16 cellular contexts compared by ENCODE assay signal in the genomic region with DNA sequence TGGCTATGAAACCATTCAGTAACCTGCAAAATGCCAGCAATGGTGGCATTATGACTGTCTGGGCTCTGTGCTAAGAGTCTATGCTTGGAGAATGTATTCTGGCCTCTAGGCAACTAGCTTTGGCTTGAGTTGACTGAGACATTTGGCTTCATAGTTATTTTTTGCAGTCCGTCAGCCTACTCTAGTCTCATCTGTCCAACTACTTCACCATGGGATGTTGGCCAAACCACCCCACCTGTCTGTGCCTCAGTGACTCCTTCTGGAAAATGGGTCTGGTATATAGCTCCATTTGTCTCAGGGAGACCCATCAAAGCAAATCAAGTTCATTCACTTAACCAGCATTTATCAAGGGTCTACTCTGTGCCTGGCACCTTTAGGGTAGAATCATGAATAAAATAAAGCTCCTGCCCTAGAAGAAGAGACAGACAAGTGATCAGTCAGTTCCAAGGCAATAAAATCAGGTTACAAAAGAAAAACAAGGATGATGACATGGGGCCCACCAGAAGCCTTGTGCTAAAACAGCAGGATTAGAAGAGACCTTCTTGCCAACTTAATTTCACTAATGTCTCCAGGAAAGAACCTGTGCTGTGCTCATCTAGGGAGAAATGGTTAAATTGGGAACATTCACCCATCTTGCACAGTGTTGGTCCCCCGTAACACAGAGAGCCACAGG.
DNase-seq lines count a peak whose midpoint lies in the region; ATAC-seq, FAIRE-seq and TF ChIP-seq lines count a peak whose summit lies in the region.
"Had no signal": no experiment of that assay in that cellular context is flagged by ENCODE, and none has a peak within 500 bp of the region (broad histone marks: within the 10 kb centered on the region; RNA-seq: fewer than 3 reads in every experiment).

No MANE protein-coding gene starts in this region.

- peak overlapping the region; percentile 83 for H2BK5ac ChIP-seq in trophoblast cell (ENCODE audit: low read depth, low read length, poor library complexity)

- H3K4me1 ChIP-seq in HEK293 (ENCODE audit: control insufficient read depth, insufficient read depth, low read length): peaks cover 8% of the 10 kb centered on the region
- peaks cover 3 to 13% of the 10 kb centered on the region in 2 donors for H3K4me1 ChIP-seq in ascending aorta
- H3K4me1 ChIP-seq in keratinocyte (ENCODE audit: control insufficient read depth, extremely low read depth, insufficient read depth, low read length): peaks cover 33% of the 10 kb centered on the region
- peaks cover 26 to 34% of the 10 kb centered on the region in 2 experiments for H3K4me1 ChIP-seq in trophoblast cell (ENCODE audit: control insufficient read depth in 1 of 2, insufficient read depth in 2 of 2, low read length in 2 of 2)
- H3K4me1 ChIP-seq in SJCRH30: peaks cover 11% of the 10 kb centered on the region
- H3K4me1 ChIP-seq: BE2C had no signal

- dilution Hi-C loops in keratinocyte (cut with MboI; ENCODE audit: extremely low pct_ligation_motif_present, low sequenced_read_pairs): no loop called here

- H3K27me3 ChIP-seq in ascending aorta (no peaks in the 10 kb centered on the region), keratinocyte (ENCODE audit: control insufficient read depth, extremely low read depth, insufficient read depth, low read length) (no peaks in the 10 kb centered on the region), trophoblast cell (ENCODE audit: insufficient read depth, low read length) (no peaks in the 10 kb centered on the region), SJCRH30 (no peaks in the 10 kb centered on the region), brain microvascular endothelial cell (replicated peaks) (no peaks in the 10 kb centered on the region)
- H3K27me3 ChIP-seq: BE2C had no signal

- no peak overlapping the region for H3K4me3 ChIP-seq in HEK293 (ENCODE audit: low read depth, low read length)
- no peak overlapping the region for H3K4me3 ChIP-seq in ascending aorta
- H3K4me3 ChIP-seq in keratinocyte (ENCODE audit: control insufficient read depth in 2 of 3, extremely low read depth in 1 of 3, insufficient read depth in 2 of 3, low read depth in 1 of 3, low read length in 3 of 3): no peak overlapping the region
- H3K4me3 ChIP-seq in trophoblast cell (ENCODE audit: low read depth, low read length): no peak overlapping the region
- no peak overlapping the region for H3K4me3 ChIP-seq in SJCRH30
- H3K4me3 ChIP-seq in brain microvascular endothelial cell (ENCODE audit: low read depth, low read length): no peak overlapping the region
- H3K4me3 ChIP-seq: A549, GM12878, HAP-1 had no signal

- H4K91ac ChIP-seq in trophoblast cell (ENCODE audit: low read depth, low read length): peak overlapping the region; percentile 76

- H3K9ac ChIP-seq in keratinocyte (ENCODE audit: control insufficient read depth, extremely low read depth, insufficient read depth, low read length) (no peak overlapping the region), trophoblast cell (ENCODE audit: low read length) (no peak overlapping the region)

- no peak overlapping the region for H3K27ac ChIP-seq in HEK293 (ENCODE audit: extremely low read depth, low read depth, low read length)
- peak overlapping the region; percentile 51 to 78 for H3K27ac ChIP-seq in ascending aorta
- H3K27ac ChIP-seq in keratinocyte (ENCODE audit: control insufficient read depth, insufficient read depth, low read length): peak overlapping the region; percentile 19
- H3K27ac ChIP-seq in trophoblast cell (ENCODE audit: low read depth, low read length): peak overlapping the region; percentile 88
- H3K27ac ChIP-seq in SJCRH30: no peak overlapping the region
- no peak overlapping the region for H3K27ac ChIP-seq in brain microvascular endothelial cell
- H3K27ac ChIP-seq: A549, C4-2B had no signal

- POLR2A ChIA-PET in HEK293 (lab: Yijun Ruan, JAX): interaction anchor here (0.7 kb wide), 1 partner anchor 123 kb away, joined by 3 read pairs; no protein-coding TSS in a partner anchor

- intact Hi-C loops in ascending aorta (cut with DNase I): no loop called here

- H2AFZ ChIP-seq in keratinocyte (ENCODE audit: control insufficient read depth, low read length) (no peak overlapping the region), trophoblast cell (ENCODE audit: insufficient read depth, low read length, poor library complexity) (no peak overlapping the region)

- H3K79me1 ChIP-seq in trophoblast cell (ENCODE audit: low read length): peaks cover 25% of the 10 kb centered on the region

- no peak for ATAC-seq in GM19397 (IDR thresholded peaks at IDR 0.05; ENCODE audit: unreplicated experiment)
- ATAC-seq: A549, GM12878 had no signal

- H3K79me2 ChIP-seq in keratinocyte (ENCODE audit: control insufficient read depth, insufficient read depth, low read length) (no peaks in the 10 kb centered on the region), trophoblast cell (ENCODE audit: control insufficient read depth, insufficient read depth, low read length, poor library complexity) (no peaks in the 10 kb centered on the region)

- peak overlapping the region; percentile 38 for H2BK12ac ChIP-seq in trophoblast cell (ENCODE audit: low read length)

- no peak overlapping the region for H3K18ac ChIP-seq in trophoblast cell (ENCODE audit: low read length)

- TF ChIP-seq CTCF in HEK293 (tag by site-specific recombination; IDR thresholded peaks at IDR 0.05) (no peak), ascending aorta (IDR thresholded peaks at IDR 0.05) (no peak), keratinocyte (optimal IDR thresholded peaks at IDR 0.05 in 1 of 3, IDR thresholded peaks at IDR 0.05 in 1 of 3, conservative IDR thresholded peaks at IDR 0.05 in 1 of 3; ENCODE audit: extremely low read depth in 1 of 3, insufficient read depth in 2 of 3, low read length in 3 of 3) (no peak), brain microvascular endothelial cell (IDR thresholded peaks at IDR 0.05; ENCODE audit: low read depth, low read length, missing control alignments) (no peak)

- no peaks in the 10 kb centered on the region for H4K20me1 ChIP-seq in keratinocyte (ENCODE audit: control insufficient read depth, extremely low read depth, insufficient read depth, low read length)

- no peaks in the 10 kb centered on the region for H3K9me1 ChIP-seq in keratinocyte (ENCODE audit: control insufficient read depth, extremely low read depth, insufficient read depth, low read length)

- CTCF ChIA-PET in HEK293 (lab: Yijun Ruan, JAX): no interaction called here

- no peaks in the 10 kb centered on the region for H3K9me3 ChIP-seq in HEK293 (ENCODE audit: control insufficient read depth, insufficient read depth, low read depth, low read length)
- no peaks in the 10 kb centered on the region for H3K9me3 ChIP-seq in ascending aorta
- H3K9me3 ChIP-seq in keratinocyte (ENCODE audit: control insufficient read depth, low read depth, low read length): no peaks in the 10 kb centered on the region
- H3K9me3 ChIP-seq in trophoblast cell (ENCODE audit: insufficient read depth, low read depth, low read length): no peaks in the 10 kb centered on the region
- H3K9me3 ChIP-seq in SJCRH30 (replicated peaks): no peaks in the 10 kb centered on the region
- H3K9me3 ChIP-seq: A549, BE2C, HAP-1 had no signal

- in situ Hi-C loops in brain microvascular endothelial cell (cut with HindIII; ENCODE audit: low pct_ligation_motif_present, low sequenced_read_pairs): no loop called here

- H3K36me3 ChIP-seq in HEK293 (ENCODE audit: control insufficient read depth in 2 of 2, insufficient read depth in 1 of 2, low read length in 2 of 2): no peaks in the 10 kb centered on the region
- H3K36me3 ChIP-seq in ascending aorta: no peaks in the 10 kb centered on the region
- H3K36me3 ChIP-seq in keratinocyte (ENCODE audit: control insufficient read depth in 2 of 2, extremely low read depth in 1 of 2, insufficient read depth in 2 of 2, low read length in 2 of 2): no peaks in the 10 kb centered on the region
- H3K36me3 ChIP-seq in trophoblast cell (ENCODE audit: control insufficient read depth in 1 of 2, insufficient read depth in 2 of 2, low read length in 2 of 2): no peaks in the 10 kb centered on the region
- H3K36me3 ChIP-seq in SJCRH30: no peaks in the 10 kb centered on the region
- no peaks in the 10 kb centered on the region for H3K36me3 ChIP-seq in brain microvascular endothelial cell (replicated peaks)
- H3K36me3 ChIP-seq: BE2C, HAP-1 had no signal

- H2BK120ac ChIP-seq in trophoblast cell (ENCODE audit: insufficient read depth, low read length, poor library complexity): no peak overlapping the region

- H3K23ac ChIP-seq in trophoblast cell (ENCODE audit: low read length): no peak overlapping the region

- H3K4ac ChIP-seq in trophoblast cell (ENCODE audit: low read depth, low read length): no peak overlapping the region

- no peak overlapping the region for H4K12ac ChIP-seq in trophoblast cell (ENCODE audit: low read depth, low read length)

- FAIRE-seq in keratinocyte (lab: Jason Lieb, UNC): no peak
- FAIRE-seq: A549, GM12878, GM18507 had no signal

- WGBS in trophoblast cell (ENCODE audit: extremely low coverage, insufficient coverage, insufficient read length): no CpG with 5 or more reads among the region's 2 CpGs

- DNase-seq in ascending aorta (ENCODE audit: low spot score in 2 of 2): peak in 1 of 2 donors; percentile 30
- no peak for DNase-seq in keratinocyte (ENCODE audit: low read depth, low spot score)
- DNase-seq in trophoblast cell: no peak
- DNase-seq in SJCRH30: no peak
- no peak for DNase-seq in brain microvascular endothelial cell
- DNase-seq: BE2C; CD4-positive, alpha-beta memory T cell; DMS79; GOT3 had no signal

- peak overlapping the region; percentile 18 for H3K4me2 ChIP-seq in keratinocyte (ENCODE audit: control insufficient read depth, extremely low read depth, insufficient read depth, low read depth, low read length)
- no peak overlapping the region for H3K4me2 ChIP-seq in trophoblast cell (ENCODE audit: low read length)
- H3K4me2 ChIP-seq: A549 had no signal

- peak overlapping the region; percentile 24 for H2AK5ac ChIP-seq in trophoblast cell (ENCODE audit: low read length)

- H4K8ac ChIP-seq in trophoblast cell (ENCODE audit: low read depth, low read length): no peak overlapping the region

- no peak overlapping the region for H3K14ac ChIP-seq in trophoblast cell (ENCODE audit: low read length)

TF ChIP-seq in HEK293, 187 proteins besides CTCF, POLR2A, EP300 and RAD21 (continues in another document):
- no peak for TF ChIP-seq SCRT1 (tag by site-specific recombination; IDR thresholded peaks at IDR 0.05; ENCODE audit: borderline replicate concordance)
- no peak for TF ChIP-seq ZNF777 (tag by site-specific recombination; IDR thresholded peaks at IDR 0.05; ENCODE audit: borderline replicate concordance)
- no peak for TF ChIP-seq BCL11B (tag by site-specific recombination; IDR thresholded peaks at IDR 0.05; ENCODE audit: low read depth)
- no peak for TF ChIP-seq ZNF114 (tag by site-specific recombination; IDR thresholded peaks at IDR 0.05)
- no peak for TF ChIP-seq ZNF292 (tag by site-specific recombination; IDR thresholded peaks at IDR 0.05; ENCODE audit: borderline replicate concordance, low read depth)

Comparison
In these comparisons a context has a peak if more than half of its experiments do, and no peak if none do; other contexts are left out.
1. H3K27ac ChIP-seq: peak in ascending aorta (2 of 2), keratinocyte (single experiment) and trophoblast cell (single experiment); none in HEK293 (single experiment), SJCRH30 (single experiment) and brain microvascular endothelial cell (single experiment).